ENCODE assay signal across 17 cellular contexts in genomic region chr19:38638461-38638860, GRCh38. TPM values are rescaled to one million over a fixed set of nuclear protein-coding genes. Genes with fewer than 3 reads are reported as not detected.
A peak's percentile ranks its signal among the peaks of the same experiment; 100 is the strongest.
DNase-seq lines count a peak whose midpoint lies in the region; ATAC-seq, FAIRE-seq and TF ChIP-seq lines count a peak whose summit lies in the region.
"Had no signal": no experiment of that assay in that cellular context is flagged by ENCODE, and none has a peak within 500 bp of the region (broad histone marks: within the 10 kb centered on the region; RNA-seq: fewer than 3 reads in every experiment).

No MANE protein-coding gene starts in this region.

- H3K4me3 Mint-ChIP-seq in Caco-2 (ENCODE audit: unreplicated experiment): no peak overlapping the region
- H3K4me3 Mint-ChIP-seq in activated T-cell treated with anti-CD3 and anti-CD28 coated beads, Interleukin-2, amount 50 U/mL, for 4 hours: no peak overlapping the region
- H3K4me3 Mint-ChIP-seq: CD4-positive, CD25-positive, alpha-beta regulatory T cell had no signal

- H3K9me3 ChIP-seq in Caco-2 (no peaks in the 10 kb centered on the region), Karpas-422 (ENCODE audit: low read length) (no peaks in the 10 kb centered on the region)
- H3K9me3 ChIP-seq: SJSA1 had no signal

- BruUV-seq in Caco-2 (replicated peaks; lab: Mats Ljungman, UMichigan): no TSS peak

- no peaks in the 10 kb centered on the region for H4K20me1 ChIP-seq in Karpas-422 (ENCODE audit: insufficient read depth, low read depth, low read length)

- H3K27ac ChIP-seq in Karpas-422 (ENCODE audit: low read length): peak overlapping the region; percentile 49
- H3K27ac ChIP-seq: SJSA1 had no signal

- no peaks in the 10 kb centered on the region for H3K79me2 ChIP-seq in Karpas-422 (ENCODE audit: low read length)

- H3K9me2 ChIP-seq in Karpas-422 (replicated peaks; ENCODE audit: insufficient read depth, low read length): no peaks in the 10 kb centered on the region

- H3K27ac Mint-ChIP-seq in Caco-2 (ENCODE audit: unreplicated experiment): peak overlapping the region; percentile 79
- H3K27ac Mint-ChIP-seq: CD4-positive, CD25-positive, alpha-beta regulatory T cell had no signal

- TF ChIP-seq CTCF in Caco-2 (IDR thresholded peaks at IDR 0.05; ENCODE audit: insufficient read depth in 1 of 2, low read depth in 1 of 2, low read length in 1 of 2, severe bottlenecking in 1 of 2, unreplicated experiment in 1 of 2) (no peak), bronchial epithelial cell (IDR thresholded peaks at IDR 0.05; ENCODE audit: insufficient read depth, low read length, severe bottlenecking) (no peak)

- H2AFZ ChIP-seq in Karpas-422 (ENCODE audit: low read length): no peak overlapping the region

- H3K4me2 ChIP-seq in Karpas-422 (ENCODE audit: low read depth, low read length, poor library complexity, severe bottlenecking): no peak overlapping the region

- DNase-seq in Caco-2 (peak in 1 of 2 experiments; percentile 73), Karpas-422 (no peak), bronchial epithelial cell (ENCODE audit: low read depth) (peak; percentile 70), kidney tubule cell (ENCODE audit: low spot score) (peak; percentile 57), NCI-H446 treated with DMSO at 0.1 percent for 48 hours (lab: John Stamatoyannopoulos, UW) (no peak), DMS114 treated with DMSO at 0.1 percent for 48 hours (lab: John Stamatoyannopoulos, UW; ENCODE audit: unreplicated experiment) (no peak)
- DNase-seq in activated T-cell treated with anti-CD3 and anti-CD28 coated beads, Interleukin-2, amount 50 U/mL, for 4 hours: no peak
- DNase-seq: AML-193; CD4-positive, CD25-positive, alpha-beta regulatory T cell; H7; NCI-H1105 treated with DMSO at 0.1 percent for 48 hours; NCI-H187; NCI-H774 had no signal

- POLR2A ChIA-PET in Caco-2 (lab: Charles Lee): no interaction called here

- peaks cover 21% of the 10 kb centered on the region for H3K4me1 Mint-ChIP-seq in Caco-2 (ENCODE audit: low read depth, unreplicated experiment)
- H3K4me1 Mint-ChIP-seq in activated T-cell treated with anti-CD3 and anti-CD28 coated beads, Interleukin-2, amount 50 U/mL, for 4 hours (ENCODE audit: low read depth): peaks cover 27% of the 10 kb centered on the region

- ATAC-seq in activated T-cell treated with anti-CD3 and anti-CD28 coated beads, Interleukin-2, amount 50 U/mL, for 4 hours: no peak
- ATAC-seq in GM19351 (IDR thresholded peaks at IDR 0.05; ENCODE audit: unreplicated experiment): no peak
- ATAC-seq: HepG2 had no signal

- H3K36me3 ChIP-seq in Caco-2 (ENCODE audit: control insufficient read depth, insufficient read depth, low read length) (peaks cover 3% of the 10 kb centered on the region; the same call in 1 of the 2 replicates), Karpas-422 (ENCODE audit: insufficient read depth, low read length) (peaks cover 12% of the 10 kb centered on the region), bronchial epithelial cell (ENCODE audit: control insufficient read depth, insufficient read depth, low read length) (peaks cover 10% of the 10 kb centered on the region)

- H3K4me1 ChIP-seq in Caco-2 (peaks cover 51% of the 10 kb centered on the region), Karpas-422 (ENCODE audit: low read length) (peaks cover 37% of the 10 kb centered on the region)

- H3K27me3 ChIP-seq in Caco-2 (replicated peaks; ENCODE audit: control insufficient read depth, insufficient read depth, low read length): no peaks in the 10 kb centered on the region
- no peaks in the 10 kb centered on the region for H3K27me3 ChIP-seq in Karpas-422 (ENCODE audit: low read length)
- no peaks in the 10 kb centered on the region for H3K27me3 ChIP-seq in bronchial epithelial cell (ENCODE audit: control insufficient read depth, insufficient read depth, low read length)
- H3K27me3 ChIP-seq: SJSA1 had no signal

- CTCF ChIA-PET in Caco-2 (lab: Charles Lee): interaction anchor here (0.5 to 0.7 kb wide), 2 partner anchors 48 to 232 kb away, joined by 3 to 5 read pairs; no protein-coding TSS in a partner anchor

- no peak overlapping the region for H3K9ac ChIP-seq in Karpas-422 (ENCODE audit: low read length)

- FAIRE-seq in bronchial epithelial cell (lab: Jason Lieb, UNC): no peak
- FAIRE-seq: D721Med, HepG2 had no signal

- no peaks in the 10 kb centered on the region for H3K27me3 Mint-ChIP-seq in Caco-2 (ENCODE audit: insufficient read depth, unreplicated experiment)
- no peaks in the 10 kb centered on the region for H3K27me3 Mint-ChIP-seq in activated T-cell treated with anti-CD3 and anti-CD28 coated beads, Interleukin-2, amount 50 U/mL, for 4 hours (ENCODE audit: low read depth)
- H3K27me3 Mint-ChIP-seq: CD4-positive, CD25-positive, alpha-beta regulatory T cell had no signal

- H3K36me3 Mint-ChIP-seq in Caco-2 (ENCODE audit: insufficient read depth, unreplicated experiment): peaks cover 51% of the 10 kb centered on the region
- H3K36me3 Mint-ChIP-seq in activated T-cell treated with anti-CD3 and anti-CD28 coated beads, Interleukin-2, amount 50 U/mL, for 4 hours (ENCODE audit: insufficient read depth): peaks cover 13% of the 10 kb centered on the region

- intact Hi-C loops in Caco-2 (cut with micrococcal nuclease; ENCODE audit: unreplicated experiment): loop anchor here (10.0 kb wide), 1 partner anchor 124 kb away; no protein-coding TSS in a partner anchor

- H3K9me3 Mint-ChIP-seq in Caco-2 (ENCODE audit: unreplicated experiment): no peaks in the 10 kb centered on the region
- H3K9me3 Mint-ChIP-seq in activated T-cell treated with anti-CD3 and anti-CD28 coated beads, Interleukin-2, amount 50 U/mL, for 4 hours: no peaks in the 10 kb centered on the region
- H3K9me3 Mint-ChIP-seq: CD4-positive, CD25-positive, alpha-beta regulatory T cell had no signal

- no peak overlapping the region for H3K4me3 ChIP-seq in Caco-2 (ENCODE audit: low read depth, low read length)
- no peak overlapping the region for H3K4me3 ChIP-seq in Karpas-422 (ENCODE audit: low read length)
- H3K4me3 ChIP-seq in bronchial epithelial cell (ENCODE audit: low read depth, low read length): no peak overlapping the region
- H3K4me3 ChIP-seq: SJSA1 had no signal

RNA-seq across cellular contexts. Expression of gene ACTN4, which starts 9.0 kb away (rescaled TPM):
- total RNA-seq in Caco-2 (2022) (605 and 658 TPM in 2 replicates), bronchial epithelial cell (130 and 135 TPM in 2 replicates)
- 54.6 and 106 TPM in 2 replicates for total RNA-seq in Karpas-422 (2014; rRNA removed; shearing (Covaris generic); ENCODE audit: low replicate concordance)
- 100 to 1,000 TPM; 215 to 233 (median 230) TPM for total RNA-seq in activated T-cell treated with anti-CD3 and anti-CD28 coated beads, Interleukin-2, amount 50 U/mL, for 4 hours

RNA-seq across cellular contexts. Expression of gene EIF3K, which starts 19.5 kb away (rescaled TPM):
- 354 and 380 TPM in 2 replicates for total RNA-seq in Caco-2 (2022)
- total RNA-seq in Karpas-422 (2014; rRNA removed; shearing (Covaris generic); ENCODE audit: low replicate concordance): 474 and 745 TPM in 2 replicates
- total RNA-seq in bronchial epithelial cell: 262 and 374 TPM in 2 replicates
- 100 to 1,000 TPM; 370 to 409 (median 401) TPM for total RNA-seq in activated T-cell treated with anti-CD3 and anti-CD28 coated beads, Interleukin-2, amount 50 U/mL, for 4 hours

RNA-seq across cellular contexts. Expression of gene MAP4K1, which starts 20.7 kb away (rescaled TPM):
- total RNA-seq in Caco-2 (2022) (1.7 and 2.4 TPM in 2 replicates), bronchial epithelial cell (not detected in 2 replicates)
- total RNA-seq in Karpas-422 (2014; rRNA removed; shearing (Covaris generic); ENCODE audit: low replicate concordance): 262 and 352 TPM in 2 replicates
- total RNA-seq in activated T-cell treated with anti-CD3 and anti-CD28 coated beads, Interleukin-2, amount 50 U/mL, for 4 hours: 100 to 1,000 TPM; 109 to 130 (median 126) TPM
- total RNA-seq: SJSA1 had no signal

Comparison
In these comparisons a context has a peak if more than half of its experiments do, and no peak if none do; other contexts are left out.
1. DNase-seq: peak in bronchial epithelial cell (single experiment) and kidney tubule cell (single experiment); none in Karpas-422 (single experiment), NCI-H446 treated with DMSO at 0.1 percent for 48 hours (single experiment), DMS114 treated with DMSO at 0.1 percent for 48 hours (single experiment) and activated T-cell treated with anti-CD3 and anti-CD28 coated beads, Interleukin-2, amount 50 U/mL, for 4 hours (single experiment).
2. RNA of gene MAP4K1, which starts 20.7 kb away (total RNA-seq): 262 to 352 TPM in Karpas-422 and 109 to 130 TPM in activated T-cell treated with anti-CD3 and anti-CD28 coated beads, Interleukin-2, amount 50 U/mL, for 4 hours; 1.7 to 2.4 TPM in Caco-2 and not detected in bronchial epithelial cell; every median in the first group is over 10 times any median in the second.